In the genomic region with DNA sequence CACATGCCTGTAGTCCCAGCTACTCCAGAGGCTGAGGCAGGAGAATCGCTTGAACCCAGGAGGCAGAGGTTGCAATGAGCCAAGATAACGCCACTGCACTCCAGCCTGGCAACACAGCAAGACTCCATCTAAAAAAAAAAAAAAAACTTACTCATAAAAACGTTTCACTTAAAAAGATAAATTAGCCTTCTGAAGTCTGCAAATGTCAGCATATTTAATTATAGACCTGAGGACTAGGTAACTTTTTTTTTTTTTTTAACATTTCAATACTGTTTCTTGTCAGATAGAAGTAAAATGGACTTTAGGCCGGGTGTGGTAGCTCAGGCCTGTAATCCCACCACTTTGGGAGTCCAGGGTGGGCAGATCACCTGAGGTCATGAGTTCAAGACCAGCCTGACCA, we compare ENCODE assay signal across 13 cellular contexts. TPM values are rescaled to one million over a fixed set of nuclear protein-coding genes. Genes with fewer than 3 reads are reported as not detected.
DNase-seq lines count a peak whose midpoint lies in the region; ATAC-seq, FAIRE-seq and TF ChIP-seq lines count a peak whose summit lies in the region.
"Not testable (repeated sequence)": the region's sequence is repeated elsewhere in the genome, so short reads cannot be mapped to it uniquely, and the experiment has no call there.
"Had no signal": no experiment of that assay in that cellular context is flagged by ENCODE, and none has a peak within 500 bp of the region (broad histone marks: within the 10 kb centered on the region; RNA-seq: fewer than 3 reads in every experiment).

No MANE protein-coding gene starts in this region.

- peaks cover 56% of the 10 kb centered on the region for H3K79me2 ChIP-seq in astrocyte (ENCODE audit: insufficient read depth, low read length)

- H4K20me1 ChIP-seq in BLaER1 treated with 17β-estradiol and CSF1 and Interleukin-3, amounts not matched to agents 10 nM and 100 nM: not testable (repeated sequence)
- H4K20me1 ChIP-seq in astrocyte (ENCODE audit: insufficient read depth, low read length): peaks cover 20% of the 10 kb centered on the region

- H3K9me3 ChIP-seq in A549 (peaks cover 88% of the 10 kb centered on the region), T-helper 17 cell (ENCODE audit: control insufficient read depth, low read length, poor library complexity, severe bottlenecking) (peaks cover 38% of the 10 kb centered on the region), astrocyte (ENCODE audit: insufficient read depth, low read depth, low read length) (peaks cover 27% of the 10 kb centered on the region)
- H3K9me3 ChIP-seq in BLaER1 treated with 17β-estradiol and CSF1 and Interleukin-3, amounts not matched to agents 10 nM and 100 nM (replicated peaks in 1 of 11): peaks cover 96 to 100% (median 99%) of the 10 kb centered on the region in 11 experiments

- H3K4me1 ChIP-seq in A549; BLaER1 treated with 17β-estradiol and CSF1 and Interleukin-3, amounts not matched to agents 10 nM and 100 nM; astrocyte (ENCODE audit: insufficient read depth, low read length): not testable (repeated sequence)

- DNase-seq in A549 (ENCODE audit: low read depth in 1 of 2, low spot score in 1 of 2); T-helper 17 cell; astrocyte (ENCODE audit: low read depth); neural crest cell (ENCODE audit: low read depth, low spot score); stimulated activated naive B cell treated with anti-CD40 and anti-IgM and Interleukin-4, amounts not matched to agents 10 μg/mL and 1 μg/mL and 100 μg/mL, for 72 hours: not testable (repeated sequence)

- CTCF ChIA-PET in A549 (lab: Yijun Ruan, JAX): not testable (repeated sequence)

- H3K4me3 ChIP-seq in A549; astrocyte (ENCODE audit: insufficient read depth, low read depth, low read length): not testable (repeated sequence)
- peak overlapping the region; percentile 2 to 90 (median 78); a peak in 14 of 20 replicates for H3K4me3 ChIP-seq in BLaER1 treated with 17β-estradiol and CSF1 and Interleukin-3, amounts not matched to agents 10 nM and 100 nM

- TF ChIP-seq EP300 in A549 (IDR thresholded peaks at IDR 0.05): not testable (repeated sequence)

- not testable (repeated sequence) for H3K27ac ChIP-seq in A549; BLaER1 treated with 17β-estradiol and CSF1 and Interleukin-3, amounts not matched to agents 10 nM and 100 nM; astrocyte (ENCODE audit: low read depth, low read length)

- ATAC-seq in A549; T-helper 17 cell; stimulated activated naive B cell treated with anti-CD40 and anti-IgM and Interleukin-4, amounts not matched to agents 10 μg/mL and 1 μg/mL and 100 μg/mL, for 72 hours (replicated peaks): not testable (repeated sequence)

- not testable (repeated sequence) for TF ChIP-seq RAD21 in A549 (conservative IDR thresholded peaks at IDR 0.05 in 1 of 2, IDR thresholded peaks at IDR 0.05 in 1 of 2)

- POLR2A ChIA-PET in A549 (lab: Yijun Ruan, JAX): interaction anchor here (0.7 kb wide), 1 partner anchor 250 kb away, joined by 4 read pairs; no protein-coding TSS in a partner anchor

- 74% methylated on average over 4 of the region's 4 CpGs for WGBS in A549 (ENCODE audit: missing lambda C conversion rate)

- not testable (repeated sequence) for FAIRE-seq in A549 (lab: Jason Lieb, UNC); astrocyte (lab: Jason Lieb, UNC)

- peak overlapping the region; percentile 12 for H3K27ac Mint-ChIP-seq in T-helper 17 cell
- not testable (repeated sequence) for H3K27ac Mint-ChIP-seq in astrocyte (ENCODE audit: unreplicated experiment); neural crest cell (ENCODE audit: unreplicated experiment)
- peak overlapping the region; percentile 37 for H3K27ac Mint-ChIP-seq in stimulated activated naive B cell treated with anti-CD40 and anti-IgM and Interleukin-4, amounts not matched to agents 10 μg/mL and 1 μg/mL and 100 μg/mL, for 72 hours

- H3K4me1 Mint-ChIP-seq in T-helper 17 cell; astrocyte (ENCODE audit: low read depth, unreplicated experiment): not testable (repeated sequence)
- peaks cover 27% of the 10 kb centered on the region for H3K4me1 Mint-ChIP-seq in neural crest cell
- peaks cover 26 to 36% of the 10 kb centered on the region in 2 donors for H3K4me1 Mint-ChIP-seq in stimulated activated naive B cell treated with anti-CD40 and anti-IgM and Interleukin-4, amounts not matched to agents 10 μg/mL and 1 μg/mL and 100 μg/mL, for 72 hours

- H3K4me3 Mint-ChIP-seq in T-helper 17 cell; stimulated activated naive B cell treated with anti-CD40 and anti-IgM and Interleukin-4, amounts not matched to agents 10 μg/mL and 1 μg/mL and 100 μg/mL, for 72 hours: not testable (repeated sequence)
- H3K4me3 Mint-ChIP-seq in astrocyte (ENCODE audit: unreplicated experiment): peak overlapping the region; percentile 29
- peak overlapping the region; percentile 24 for H3K4me3 Mint-ChIP-seq in neural crest cell

- H3K9me3 Mint-ChIP-seq in astrocyte (ENCODE audit: unreplicated experiment): peaks cover 82% of the 10 kb centered on the region
- H3K9me3 Mint-ChIP-seq in neural crest cell: peaks cover 46% of the 10 kb centered on the region
- H3K9me3 Mint-ChIP-seq in stimulated activated naive B cell treated with anti-CD40 and anti-IgM and Interleukin-4, amounts not matched to agents 10 μg/mL and 1 μg/mL and 100 μg/mL, for 72 hours: peaks cover 29 to 31% of the 10 kb centered on the region in 2 donors

- H3K27me3 Mint-ChIP-seq in T-helper 17 cell; astrocyte (ENCODE audit: low read depth, unreplicated experiment); neural crest cell (ENCODE audit: low read depth); stimulated activated naive B cell treated with anti-CD40 and anti-IgM and Interleukin-4, amounts not matched to agents 10 μg/mL and 1 μg/mL and 100 μg/mL, for 72 hours: not testable (repeated sequence)

- not testable (repeated sequence) for H2AFZ ChIP-seq in astrocyte (ENCODE audit: low read depth, low read length)

- TF ChIP-seq POLR2A in A549 (IDR thresholded peaks at IDR 0.05; ENCODE audit: low read length): not testable (repeated sequence)

- H3K27me3 ChIP-seq in BLaER1 treated with 17β-estradiol and CSF1 and Interleukin-3, amounts not matched to agents 10 nM and 100 nM; astrocyte (ENCODE audit: insufficient read depth, low read length): not testable (repeated sequence)

- H3K36me3 ChIP-seq in BLaER1 treated with 17β-estradiol and CSF1 and Interleukin-3, amounts not matched to agents 10 nM and 100 nM: peaks cover 75 to 82% (median 80%) of the 10 kb centered on the region in 11 experiments
- H3K36me3 ChIP-seq in astrocyte (ENCODE audit: insufficient read depth, low read length): peaks cover 19% of the 10 kb centered on the region

- TF ChIP-seq CTCF in A549 (IDR thresholded peaks at IDR 0.05); astrocyte (IDR thresholded peaks at IDR 0.05; ENCODE audit: insufficient read depth, low read depth, low read length); neural crest cell (conservative IDR thresholded peaks at IDR 0.05): not testable (repeated sequence)

- H3K9ac ChIP-seq in BLaER1 treated with 17β-estradiol and CSF1 and Interleukin-3, amounts not matched to agents 10 nM and 100 nM; astrocyte (ENCODE audit: low read length): not testable (repeated sequence)

- H3K36me3 Mint-ChIP-seq in T-helper 17 cell (ENCODE audit: low read depth): peaks cover 12% of the 10 kb centered on the region
- H3K36me3 Mint-ChIP-seq in astrocyte (ENCODE audit: low read depth, unreplicated experiment): peaks cover 66% of the 10 kb centered on the region
- H3K36me3 Mint-ChIP-seq in neural crest cell (ENCODE audit: low read depth): peaks cover 75% of the 10 kb centered on the region
- H3K36me3 Mint-ChIP-seq in stimulated activated naive B cell treated with anti-CD40 and anti-IgM and Interleukin-4, amounts not matched to agents 10 μg/mL and 1 μg/mL and 100 μg/mL, for 72 hours: peaks cover 77 to 82% of the 10 kb centered on the region in 2 donors

- not testable (repeated sequence) for H3K4me2 ChIP-seq in A549; BLaER1 treated with 17β-estradiol and CSF1 and Interleukin-3, amounts not matched to agents 10 nM and 100 nM; astrocyte (ENCODE audit: low read length)

RNA-seq across cellular contexts. Expression of gene TAF7, which starts 3.6 kb away (rescaled TPM):
- polyA plus RNA-seq in A549 (2011; rRNA removed) (78.1 and 90.6 TPM in 2 replicates), A549 (2017; fragmentation: RNase III; extraction: RNeasy Plus Mini Kit Qiagen cat#74134 plus additional on column Dnase treatment) (67.3 to 72.6 TPM (median 71.3 TPM) in 3 replicates)
- 20.5 and 20.6 TPM in 2 replicates for polyA plus RNA-seq in A549 (2012; cell fraction: cytosol; rRNA removed)
- 11.7 and 19.7 TPM in 2 replicates for polyA plus RNA-seq in A549 (2012; cell fraction: nucleus; rRNA removed)
- polyA minus RNA-seq in A549 (2011; rRNA and poly(A)+ RNA removed): 25.9 and 26.0 TPM in 2 replicates
- total RNA-seq in T-helper 17 cell (10 to 100 TPM; 74.4 to 90.7 TPM), astrocyte (95.1 and 102 TPM in 2 replicates), neural crest cell (100.0 and 100 TPM in 2 replicates)

RNA-seq across cellular contexts. Expression of gene SLC25A2, which starts 13.1 kb away (rescaled TPM):
- 0.08 TPM in 1 of 2 replicates, not detected in the other for polyA plus RNA-seq in A549 (2011; rRNA removed)
- not detected in 2 replicates for polyA plus RNA-seq in A549 (2012; cell fraction: cytosol; rRNA removed)
- 0.06 and 0.09 TPM in 2 replicates for polyA plus RNA-seq in A549 (2012; cell fraction: nucleus; rRNA removed)
- not detected in 3 replicates for polyA plus RNA-seq in A549 (2017; fragmentation: RNase III; extraction: RNeasy Plus Mini Kit Qiagen cat#74134 plus additional on column Dnase treatment)
- polyA minus RNA-seq in A549 (2011; rRNA and poly(A)+ RNA removed): 0.39 and 0.54 TPM in 2 replicates
- under 1 TPM; 0.65 to 0.70 TPM for total RNA-seq in T-helper 17 cell
- 0.19 and 0.25 TPM in 2 replicates for total RNA-seq in astrocyte
- 0.72 and 1.1 TPM in 2 replicates for total RNA-seq in neural crest cell
- total RNA-seq: A172, G401 had no signal
- polyA plus RNA-seq: AG04450; CD14-positive monocyte; CD4-positive, alpha-beta memory T cell; CD8-positive, alpha-beta memory T cell had no signal

RNA-seq across cellular contexts. Expression of gene PCDHGA1, which starts 13.4 kb away (rescaled TPM):
- polyA plus RNA-seq in A549 (2011; rRNA removed) (0.66 and 0.71 TPM in 2 replicates), A549 (2017; fragmentation: RNase III; extraction: RNeasy Plus Mini Kit Qiagen cat#74134 plus additional on column Dnase treatment) (0.32 to 0.42 TPM (median 0.33 TPM) in 3 replicates)
- 0.21 and 0.29 TPM in 2 replicates for polyA plus RNA-seq in A549 (2012; cell fraction: cytosol; rRNA removed)
- polyA plus RNA-seq in A549 (2012; cell fraction: nucleus; rRNA removed): 0.66 and 1.0 TPM in 2 replicates
- 0.63 and 0.70 TPM in 2 replicates for polyA minus RNA-seq in A549 (2011; rRNA and poly(A)+ RNA removed)
- total RNA-seq in T-helper 17 cell (not detected), astrocyte (0.17 and 0.27 TPM in 2 replicates), neural crest cell (0.54 and 0.93 TPM in 2 replicates)
- total RNA-seq: G401 had no signal
- polyA plus RNA-seq: CD14-positive monocyte; CD4-positive, alpha-beta memory T cell; CD8-positive, alpha-beta memory T cell had no signal

RNA-seq across cellular contexts. Expression of gene PCDHGA2, which starts 21.6 kb away (rescaled TPM):
- polyA plus RNA-seq in A549 (2011; rRNA removed) (1.6 and 1.7 TPM in 2 replicates), A549 (2017; fragmentation: RNase III; extraction: RNeasy Plus Mini Kit Qiagen cat#74134 plus additional on column Dnase treatment) (0.47 to 0.78 TPM (median 0.58 TPM) in 3 replicates)
- polyA plus RNA-seq in A549 (2012; cell fraction: cytosol; rRNA removed): 0.49 and 0.66 TPM in 2 replicates
- polyA plus RNA-seq in A549 (2012; cell fraction: nucleus; rRNA removed): 1.9 and 2.4 TPM in 2 replicates
- polyA minus RNA-seq in A549 (2011; rRNA and poly(A)+ RNA removed): 1.7 and 2.0 TPM in 2 replicates
- total RNA-seq in T-helper 17 cell (not detected), astrocyte (0.14 and 0.17 TPM in 2 replicates), neural crest cell (0.32 and 0.54 TPM in 2 replicates)
- total RNA-seq: CD4-positive, CD25-positive, alpha-beta regulatory T cell; G401 had no signal
- polyA plus RNA-seq: CD14-positive monocyte; CD4-positive, alpha-beta memory T cell; CD4-positive, CD25-positive, alpha-beta regulatory T cell; CD8-positive, alpha-beta memory T cell had no signal

RNA-seq across cellular contexts. Expression of gene PCDHGA3, which starts 26.7 kb away (rescaled TPM):
- polyA plus RNA-seq in A549 (2011; rRNA removed): 0.07 TPM in 1 of 2 replicates, not detected in the other
- polyA plus RNA-seq in A549 (2012; cell fraction: cytosol; rRNA removed): 0.05 and 0.07 TPM in 2 replicates
- polyA plus RNA-seq in A549 (2012; cell fraction: nucleus; rRNA removed): 0.18 and 0.24 TPM in 2 replicates
- not detected in 3 replicates for polyA plus RNA-seq in A549 (2017; fragmentation: RNase III; extraction: RNeasy Plus Mini Kit Qiagen cat#74134 plus additional on column Dnase treatment)
- 0.24 and 0.29 TPM in 2 replicates for polyA minus RNA-seq in A549 (2011; rRNA and poly(A)+ RNA removed)
- total RNA-seq in T-helper 17 cell: under 1 TPM in 1 of 2 donors, not detected in 1; 0.22 TPM
- 0.14 and 0.17 TPM in 2 replicates for total RNA-seq in astrocyte
- 0.16 and 0.33 TPM in 2 replicates for total RNA-seq in neural crest cell
- total RNA-seq: A172; CD4-positive, CD25-positive, alpha-beta regulatory T cell; CD8-positive, alpha-beta memory T cell; G401 had no signal
- polyA plus RNA-seq: CD14-positive monocyte; CD4-positive, CD25-positive, alpha-beta regulatory T cell; CD8-positive, alpha-beta memory T cell had no signal
